In genomic region chr6:62805431-62805830, GRCh38 we compare ENCODE assay signal across 18 cellular contexts.
"Had no signal": no experiment of that assay in that cellular context is flagged by ENCODE, and none has a peak within 500 bp of the region (broad histone marks: within the 10 kb centered on the region; RNA-seq: fewer than 3 reads in every experiment).

No MANE protein-coding gene starts in this region.

- ATAC-seq: body of pancreas; foreskin keratinocyte; left ventricle myocardium superior; natural killer cell treated with Interleukin-12 subunit alpha and Interleukin-12 subunit beta and Interleukin-15 and Interleukin-18, amount 100 ng/mL, for 72 hours; right cardiac atrium had no signal

- DNase-seq: activated CD4-positive, alpha-beta T cell treated with anti-CD3 and anti-CD28 coated beads for 1 hour; activated CD4-positive, alpha-beta T cell treated with anti-CD3 and anti-CD28 coated beads, Interleukin-2, amount 50 U/mL, for 1 hour; activated gamma-delta T cell treated with Interleukin-2 at 50 U/mL for 16 hours; activated T-cell treated with anti-CD3 and anti-CD28 coated beads, Interleukin-2, amount 50 U/mL, for 1 hour; anterior cingulate cortex; body of pancreas; foreskin keratinocyte; kidney glomerular epithelial cell; left ventricle myocardium superior; mammary epithelial cell; midbrain; ovary; right cardiac atrium; stimulated activated CD4-positive, alpha-beta T cell treated with anti-CD3 and anti-CD28 coated beads, Interleukin-12 subunit alpha, Interleukin-12 subunit beta, amount 100 ng/mL, for 4 hours; stimulated activated CD4-positive, alpha-beta T cell treated with anti-CD3 and anti-CD28 coated beads, Interleukin-4, amount 100 ng/mL, for 4 hours; substantia nigra; thyroid gland had no signal
